ENCODE assay signal across 27 cellular contexts in the genomic region with DNA sequence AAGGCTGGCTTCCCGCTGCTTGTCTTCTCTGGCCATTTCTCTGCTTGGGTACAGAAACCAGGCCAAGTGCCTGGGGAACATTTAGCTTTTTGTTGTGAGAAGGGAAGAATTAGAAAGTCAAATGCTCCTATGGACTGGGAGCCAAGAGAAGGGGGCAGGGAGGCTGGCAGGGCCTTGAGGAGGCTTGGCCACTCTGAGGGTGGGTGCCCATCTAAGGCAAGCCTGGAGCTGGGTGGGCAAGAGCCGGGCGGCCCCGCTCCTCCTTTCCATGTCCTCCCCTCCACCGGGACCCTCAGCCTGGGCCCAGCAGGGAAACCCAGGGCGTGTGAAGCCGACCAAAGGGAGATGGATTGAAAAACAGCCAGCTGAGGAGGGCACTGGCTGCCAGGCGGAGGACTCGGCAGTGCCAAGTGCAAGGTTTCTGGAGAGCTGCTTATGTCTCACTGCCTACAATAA.
DNase-seq lines count a peak whose midpoint lies in the region; ATAC-seq and TF ChIP-seq lines count a peak whose summit lies in the region.
"Had no signal": no experiment of that assay in that cellular context is flagged by ENCODE, and none has a peak within 500 bp of the region (broad histone marks: within the 10 kb centered on the region; RNA-seq: fewer than 3 reads in every experiment).

No MANE protein-coding gene starts in this region.

- H2AK5ac ChIP-seq in neuronal stem cell (ENCODE audit: low read depth, low read length) = no peak overlapping the region

- no peak overlapping the region for H3K14ac ChIP-seq in neuronal stem cell (ENCODE audit: low read length)

- H3K27ac ChIP-seq in breast epithelium (peak overlapping the region; percentile 56 to 57), heart right ventricle (no peak overlapping the region), neuronal stem cell (replicated peaks; ENCODE audit: low read length) (no peak overlapping the region), tibial artery (peak overlapping the region; percentile 76 to 83)
- H3K27ac ChIP-seq: foreskin keratinocyte, PC-9, spleen had no signal

- H3K4ac ChIP-seq in neuronal stem cell (ENCODE audit: low read length) = no peak overlapping the region

- H2BK12ac ChIP-seq in neuronal stem cell (ENCODE audit: low read length) = no peak overlapping the region

- peak in 1 of 2 donors; percentile 33 for DNase-seq in breast epithelium (ENCODE audit: low spot score in 2 of 2)
- no peak for DNase-seq in MCF 10A (ENCODE audit: unreplicated experiment)
- DNase-seq in heart right ventricle = peak in 1 of 2 donors; percentile 27
- no peak for DNase-seq in neuronal stem cell (ENCODE audit: low spot score)
- peak; percentile 51 to 91 for DNase-seq in tibial artery
- no peak for DNase-seq in NCI-H2029 treated with DMSO at 0.1 percent for 48 hours (lab: John Stamatoyannopoulos, UW)
- no peak for DNase-seq in activated CD8-positive, alpha-beta T cell treated with anti-CD3 and anti-CD28 coated beads for 36 hours
- DNase-seq in activated CD8-positive, alpha-beta memory T cell treated with anti-CD3 and anti-CD28 coated beads for 24 hours = no peak
- DNase-seq: activated CD4-positive, CD25-positive, alpha-beta regulatory T cell treated with anti-CD3 and anti-CD28 coated beads, Interleukin-2, amount 50 U/mL, for 72 hours; activated naive CD4-positive, alpha-beta T cell treated with anti-CD3 and anti-CD28 coated beads, Interleukin-2, amount 10 ng/mL, durations not matched to agents 7 days and 5 days; activated T-cell treated with anti-CD3 and anti-CD28 coated beads, Interleukin-2, amount 50 U/mL, for 4 hours; AML-193; DMS79 treated with DMSO at 0.1 percent for 48 hours; foreskin keratinocyte; GOT3; Karpas-422; NCI-H1092; NCI-H2029; PC-9; spleen; stimulated activated CD4-positive, alpha-beta T cell treated with anti-CD3 and anti-CD28 coated beads, Interleukin-4, amount 100 ng/mL, for 24 hours; T-cell had no signal

- H2BK120ac ChIP-seq in neuronal stem cell (ENCODE audit: low read depth, low read length) = no peak overlapping the region

- no peak overlapping the region for H2BK15ac ChIP-seq in neuronal stem cell (ENCODE audit: low read length)

- CTCF ChIA-PET in MCF 10A (lab: Yijun Ruan, JAX) = interaction anchor here (0.6 to 0.9 kb wide), 2 partner anchors 101 to 138 kb away, joined by 3 to 4 read pairs; no protein-coding TSS in a partner anchor
- CTCF ChIA-PET in activated CD8-positive, alpha-beta T cell treated with anti-CD3 and anti-CD28 coated beads for 36 hours (lab: Charles Lee) = interaction anchor here (0.9 kb wide), 1 partner anchor 432 kb away, joined by 3 read pairs; no protein-coding TSS in a partner anchor

- no peaks in the 10 kb centered on the region for H3K36me3 Mint-ChIP-seq in MCF 10A (ENCODE audit: insufficient read depth, unreplicated experiment)
- no peaks in the 10 kb centered on the region for H3K36me3 Mint-ChIP-seq in activated CD8-positive, alpha-beta T cell treated with anti-CD3 and anti-CD28 coated beads for 36 hours (ENCODE audit: low read depth)
- H3K36me3 Mint-ChIP-seq: activated naive CD4-positive, alpha-beta T cell treated with anti-CD3 and anti-CD28 coated beads, Interleukin-2, amount 10 ng/mL, durations not matched to agents 7 days and 5 days; mesothelial cell of epicardium; T-cell had no signal

- intact Hi-C loops in breast epithelium (cut with DNase I; ENCODE audit: low total_unique reads) (no loop called here), MCF 10A (cut with micrococcal nuclease) (no loop called here), heart right ventricle (cut with DNase I) (no loop called here), tibial artery (cut with DNase I; ENCODE audit: low total_unique reads) (no loop called here)
- intact Hi-C loops in activated CD8-positive, alpha-beta T cell treated with anti-CD3 and anti-CD28 coated beads for 36 hours (cut with micrococcal nuclease) = no loop called here

- no peak overlapping the region for H2BK5ac ChIP-seq in neuronal stem cell (ENCODE audit: low read length)

- H3K27me3 ChIP-seq in breast epithelium = no peaks in the 10 kb centered on the region
- H3K27me3 ChIP-seq in heart right ventricle = peaks cover 0 to 19% (median 0%) of the 10 kb centered on the region in 7 donors
- no peaks in the 10 kb centered on the region for H3K27me3 ChIP-seq in neuronal stem cell (ENCODE audit: control insufficient read depth in 3 of 3, insufficient read depth in 3 of 3, low read depth in 1 of 3, low read length in 3 of 3)
- H3K27me3 ChIP-seq in tibial artery = no peaks in the 10 kb centered on the region
- H3K27me3 ChIP-seq: foreskin keratinocyte had no signal

- 62 to 74% methylated on average over 9 of the region's 9 CpGs for WGBS in heart right ventricle, 2 donors
- WGBS in neuronal stem cell (ENCODE audit: extremely low coverage in 2 of 2, insufficient read length in 2 of 2, insufficient replicate concordance in 1 of 2), 2 donors = no CpG with 5 or more reads among the region's 9 CpGs

- H3K9me3 ChIP-seq in breast epithelium = no peaks in the 10 kb centered on the region
- H3K9me3 ChIP-seq in heart right ventricle = no peaks in the 10 kb centered on the region
- peaks cover 0 to 2% of the 10 kb centered on the region in 2 donors for H3K9me3 ChIP-seq in neuronal stem cell (replicated peaks in 1 of 2; ENCODE audit: control insufficient read depth in 2 of 2, insufficient read depth in 1 of 2, low read depth in 1 of 2, low read length in 2 of 2)
- H3K9me3 ChIP-seq in tibial artery = no peaks in the 10 kb centered on the region
- H3K9me3 ChIP-seq: spleen had no signal

- no peak overlapping the region for H4K8ac ChIP-seq in neuronal stem cell (ENCODE audit: low read depth, low read length)

- H3K9ac ChIP-seq in neuronal stem cell (ENCODE audit: low read depth, low read length, poor library complexity) = no peak overlapping the region

- no peak for TF ChIP-seq CTCF in breast epithelium (IDR thresholded peaks at IDR 0.05)
- TF ChIP-seq CTCF in MCF 10A (IDR thresholded peaks at IDR 0.05; ENCODE audit: unreplicated experiment) = no peak
- no peak for TF ChIP-seq CTCF in heart right ventricle (IDR thresholded peaks at IDR 0.05)
- no peak for TF ChIP-seq CTCF in tibial artery (IDR thresholded peaks at IDR 0.05)
- TF ChIP-seq CTCF in activated CD8-positive, alpha-beta T cell treated with anti-CD3 and anti-CD28 coated beads for 36 hours (IDR thresholded peaks at IDR 0.05) = no peak

- H3K18ac ChIP-seq in neuronal stem cell (ENCODE audit: low read length) = peak overlapping the region; percentile 2

- no TSS peak for BruUV-seq in MCF 10A (replicated peaks; lab: Mats Ljungman, UMichigan)

- H3K23ac ChIP-seq in neuronal stem cell (ENCODE audit: low read depth, low read length, poor library complexity) = no peak overlapping the region

- no peaks in the 10 kb centered on the region for H3K9me3 Mint-ChIP-seq in MCF 10A (ENCODE audit: unreplicated experiment)
- no peaks in the 10 kb centered on the region for H3K9me3 Mint-ChIP-seq in activated CD8-positive, alpha-beta T cell treated with anti-CD3 and anti-CD28 coated beads for 36 hours
- H3K9me3 Mint-ChIP-seq: activated naive CD4-positive, alpha-beta T cell treated with anti-CD3 and anti-CD28 coated beads, Interleukin-2, amount 10 ng/mL, durations not matched to agents 7 days and 5 days; activated T-cell treated with anti-CD3 and anti-CD28 coated beads, Interleukin-2, amount 50 U/mL, for 4 hours; central memory CD8-positive, alpha-beta T cell; mesothelial cell of epicardium; nephron; stimulated activated naive CD8-positive, alpha-beta T cell treated with anti-CD3 and anti-CD28 coated beads, Interleukin-15, Interleukin-2, amounts not matched to agents 100 ng/mL and 50 ng/mL, for 24 hours; T-cell had no signal

- H3K4me1 ChIP-seq in breast epithelium (no peaks in the 10 kb centered on the region), heart right ventricle (peaks cover 0 to 4% (median 0%) of the 10 kb centered on the region in 9 donors), neuronal stem cell (ENCODE audit: control insufficient read depth in 2 of 2, insufficient read depth in 1 of 2, low read depth in 1 of 2, low read length in 2 of 2) (no peaks in the 10 kb centered on the region), tibial artery (peaks cover 0 to 45% (median 23%) of the 10 kb centered on the region in 4 donors)
- H3K4me1 ChIP-seq: foreskin keratinocyte, spleen had no signal

- POLR2A ChIA-PET in MCF 10A (lab: Yijun Ruan, JAX) = no interaction called here
- POLR2A ChIA-PET in activated CD8-positive, alpha-beta T cell treated with anti-CD3 and anti-CD28 coated beads for 36 hours (lab: Charles Lee) = interaction anchor here (0.6 kb wide), 1 partner anchor 201 kb away, joined by 3 read pairs; no protein-coding TSS in a partner anchor

- no peak overlapping the region for H3K27ac Mint-ChIP-seq in MCF 10A (ENCODE audit: low read depth, unreplicated experiment)
- H3K27ac Mint-ChIP-seq in activated CD8-positive, alpha-beta T cell treated with anti-CD3 and anti-CD28 coated beads for 36 hours = no peak overlapping the region
- H3K27ac Mint-ChIP-seq: activated naive CD4-positive, alpha-beta T cell treated with anti-CD3 and anti-CD28 coated beads, Interleukin-2, amount 10 ng/mL, durations not matched to agents 7 days and 5 days; mesothelial cell of epicardium; nephron; stimulated activated naive CD8-positive, alpha-beta T cell treated with anti-CD3 and anti-CD28 coated beads, Interleukin-15, Interleukin-2, amounts not matched to agents 100 ng/mL and 50 ng/mL, for 24 hours; T-cell had no signal

- peak in 5 of 8 donors; percentile 23 to 68 (median 41) for ATAC-seq in heart right ventricle
- no peak for ATAC-seq in activated CD8-positive, alpha-beta T cell treated with anti-CD3 and anti-CD28 coated beads for 36 hours
- ATAC-seq: activated T-cell treated with anti-CD3 and anti-CD28 coated beads, Interleukin-2, amount 50 U/mL, for 4 hours; foreskin keratinocyte; GM12878; T-cell had no signal

- TF ChIP-seq POLR2A in breast epithelium (IDR thresholded peaks at IDR 0.05) = no peak

- no peak overlapping the region for H3K4me3 Mint-ChIP-seq in MCF 10A (ENCODE audit: unreplicated experiment)
- no peak overlapping the region for H3K4me3 Mint-ChIP-seq in activated CD8-positive, alpha-beta T cell treated with anti-CD3 and anti-CD28 coated beads for 36 hours
- H3K4me3 Mint-ChIP-seq: activated naive CD4-positive, alpha-beta T cell treated with anti-CD3 and anti-CD28 coated beads, Interleukin-2, amount 10 ng/mL, durations not matched to agents 7 days and 5 days; activated T-cell treated with anti-CD3 and anti-CD28 coated beads, Interleukin-2, amount 50 U/mL, for 4 hours; central memory CD8-positive, alpha-beta T cell; mesothelial cell of epicardium; nephron; stimulated activated naive CD8-positive, alpha-beta T cell treated with anti-CD3 and anti-CD28 coated beads, Interleukin-15, Interleukin-2, amounts not matched to agents 100 ng/mL and 50 ng/mL, for 24 hours; T-cell had no signal

- no peaks in the 10 kb centered on the region for H3K27me3 Mint-ChIP-seq in MCF 10A (ENCODE audit: insufficient read depth, unreplicated experiment)
- peaks cover 5% of the 10 kb centered on the region for H3K27me3 Mint-ChIP-seq in activated CD8-positive, alpha-beta T cell treated with anti-CD3 and anti-CD28 coated beads for 36 hours
- H3K27me3 Mint-ChIP-seq: activated naive CD4-positive, alpha-beta T cell treated with anti-CD3 and anti-CD28 coated beads, Interleukin-2, amount 10 ng/mL, durations not matched to agents 7 days and 5 days; central memory CD8-positive, alpha-beta T cell had no signal

- no peak overlapping the region for H4K91ac ChIP-seq in neuronal stem cell (ENCODE audit: low read depth, low read length, poor library complexity)

- H3K4me3 ChIP-seq in breast epithelium = peak overlapping the region in 2 of 3 donors; percentile 13 to 27
- H3K4me3 ChIP-seq in heart right ventricle = no peak overlapping the region
- no peak overlapping the region for H3K4me3 ChIP-seq in neuronal stem cell (ENCODE audit: low read length in 2 of 2)
- H3K4me3 ChIP-seq in tibial artery = peak overlapping the region in 1 of 2 donors; percentile 24
- H3K4me3 ChIP-seq: GM12878, PC-9, spleen had no signal

- no peaks in the 10 kb centered on the region for H3K79me1 ChIP-seq in neuronal stem cell (ENCODE audit: low read depth, low read length)

- H2AFZ ChIP-seq in neuronal stem cell (ENCODE audit: low read length) = no peak overlapping the region
- H2AFZ ChIP-seq: PC-9 had no signal

- H3K4me1 Mint-ChIP-seq in MCF 10A (ENCODE audit: insufficient read depth, unreplicated experiment) = no peaks in the 10 kb centered on the region
- H3K4me1 Mint-ChIP-seq in activated CD8-positive, alpha-beta T cell treated with anti-CD3 and anti-CD28 coated beads for 36 hours (ENCODE audit: low read depth) = no peaks in the 10 kb centered on the region
- H3K4me1 Mint-ChIP-seq: activated naive CD4-positive, alpha-beta T cell treated with anti-CD3 and anti-CD28 coated beads, Interleukin-2, amount 10 ng/mL, durations not matched to agents 7 days and 5 days; central memory CD8-positive, alpha-beta T cell; mesothelial cell of epicardium; nephron; T-cell had no signal

- H3K36me3 ChIP-seq in breast epithelium = no peaks in the 10 kb centered on the region
- H3K36me3 ChIP-seq in heart right ventricle = no peaks in the 10 kb centered on the region
- no peaks in the 10 kb centered on the region for H3K36me3 ChIP-seq in neuronal stem cell (replicated peaks in 1 of 2; ENCODE audit: control insufficient read depth in 2 of 2, insufficient read depth in 2 of 2, low read length in 2 of 2)
- no peaks in the 10 kb centered on the region for H3K36me3 ChIP-seq in tibial artery
- H3K36me3 ChIP-seq: spleen had no signal

- H3K4me2 ChIP-seq in neuronal stem cell (ENCODE audit: insufficient read depth, low read length, poor library complexity, severe bottlenecking) = no peak overlapping the region
- H3K4me2 ChIP-seq: PC-9 had no signal

Comparison
In these comparisons a context has a peak if more than half of its experiments do, and no peak if none do; other contexts are left out.
1. DNase-seq: peak in tibial artery (2 of 2); none in MCF 10A (single experiment), neuronal stem cell (single experiment), NCI-H2029 treated with DMSO at 0.1 percent for 48 hours (single experiment), activated CD8-positive, alpha-beta T cell treated with anti-CD3 and anti-CD28 coated beads for 36 hours (single experiment) and activated CD8-positive, alpha-beta memory T cell treated with anti-CD3 and anti-CD28 coated beads for 24 hours (single experiment).
2. H3K27ac ChIP-seq: peak in breast epithelium (2 of 2) and tibial artery (2 of 2); none in heart right ventricle (0 of 10) and neuronal stem cell (single experiment).
3. H3K4me3 ChIP-seq: peak in breast epithelium (2 of 3); none in heart right ventricle (0 of 10) and neuronal stem cell (0 of 2).